In genomic region chr17:76570877-76571471, GRCh38 we compare ENCODE assay signal across 1 cellular context.
TF ChIP-seq lines count a peak whose summit lies in the region.

No MANE protein-coding gene starts in this region.

TF ChIP-seq in HepG2, 621 proteins besides CTCF, POLR2A, EP300 and RAD21 (continued from another document and continues in another):
- TF ChIP-seq MTA1 (CRISPR knock-in tag; IDR thresholded peaks at IDR 0.05; ENCODE audit: borderline replicate concordance) (no peak), CCDC6 (CRISPR knock-in tag; IDR thresholded peaks at IDR 0.05) (no peak), ZNF746 (CRISPR knock-in tag; IDR thresholded peaks at IDR 0.05) (no peak), ZNF225 (CRISPR knock-in tag; IDR thresholded peaks at IDR 0.05) (no peak), NBN (conservative IDR thresholded peaks at IDR 0.05) (no peak), MAZ (IDR thresholded peaks at IDR 0.05; ENCODE audit: borderline replicate concordance, low read depth, low read length) (no peak), MAZ (CRISPR knock-in tag; IDR thresholded peaks at IDR 0.05; ENCODE audit: low read depth) (no peak), ZBTB40 (IDR thresholded peaks at IDR 0.05) (no peak), ZBTB40 (CRISPR knock-in tag; IDR thresholded peaks at IDR 0.05) (no peak), THAP11 (CRISPR knock-in tag; IDR thresholded peaks at IDR 0.05) (0 out of 2 replicates have a peak, but pooled peaks have one; percentile 11), MTERF4 (CRISPR knock-in tag; IDR thresholded peaks at IDR 0.05) (no peak), SRY (CRISPR knock-in tag; IDR thresholded peaks at IDR 0.05) (no peak), RXRB (CRISPR knock-in tag; IDR thresholded peaks at IDR 0.05; ENCODE audit: borderline replicate concordance) (peak; percentile 21; the same call in 1 of the 2 replicates), GABPA (IDR thresholded peaks at IDR 0.05; ENCODE audit: low read depth, low read length) (no peak), GABPA (CRISPR knock-in tag; IDR thresholded peaks at IDR 0.05; ENCODE audit: low read depth) (no peak), RBAK (CRISPR knock-in tag; IDR thresholded peaks at IDR 0.05) (peak; percentile 96), ZNF3 (CRISPR knock-in tag; IDR thresholded peaks at IDR 0.05) (no peak), ZC3H13 (CRISPR knock-in tag; IDR thresholded peaks at IDR 0.05) (no peak), MLX (CRISPR knock-in tag; IDR thresholded peaks at IDR 0.05) (no peak), PITX1 (CRISPR knock-in tag; IDR thresholded peaks at IDR 0.05) (no peak), FOXA1 (IDR thresholded peaks at IDR 0.05) (no peak), FOXA1 (CRISPR knock-in tag; IDR thresholded peaks at IDR 0.05) (peak; percentile 48; the same call in 1 of the 2 replicates), MEF2D (CRISPR knock-in tag; IDR thresholded peaks at IDR 0.05) (no peak; the same call in 1 of the 2 replicates), MATR3 (CRISPR knock-in tag; IDR thresholded peaks at IDR 0.05) (no peak), YY1 (IDR thresholded peaks at IDR 0.05; ENCODE audit: insufficient read depth, insufficient replicate concordance, low read depth, low read length) (peak; percentile 79), PLRG1 (conservative IDR thresholded peaks at IDR 0.05) (no peak), ZNF296 (CRISPR knock-in tag; conservative IDR thresholded peaks at IDR 0.05) (no peak), ZNF501 (CRISPR knock-in tag; IDR thresholded peaks at IDR 0.05) (0 out of 2 replicates have a peak, but pooled peaks have one; percentile 20), ZNF530 (CRISPR knock-in tag; IDR thresholded peaks at IDR 0.05; ENCODE audit: low read depth) (no peak), TFDP2 (CRISPR knock-in tag; IDR thresholded peaks at IDR 0.05) (no peak)
- TF ChIP-seq, protein P1, sequence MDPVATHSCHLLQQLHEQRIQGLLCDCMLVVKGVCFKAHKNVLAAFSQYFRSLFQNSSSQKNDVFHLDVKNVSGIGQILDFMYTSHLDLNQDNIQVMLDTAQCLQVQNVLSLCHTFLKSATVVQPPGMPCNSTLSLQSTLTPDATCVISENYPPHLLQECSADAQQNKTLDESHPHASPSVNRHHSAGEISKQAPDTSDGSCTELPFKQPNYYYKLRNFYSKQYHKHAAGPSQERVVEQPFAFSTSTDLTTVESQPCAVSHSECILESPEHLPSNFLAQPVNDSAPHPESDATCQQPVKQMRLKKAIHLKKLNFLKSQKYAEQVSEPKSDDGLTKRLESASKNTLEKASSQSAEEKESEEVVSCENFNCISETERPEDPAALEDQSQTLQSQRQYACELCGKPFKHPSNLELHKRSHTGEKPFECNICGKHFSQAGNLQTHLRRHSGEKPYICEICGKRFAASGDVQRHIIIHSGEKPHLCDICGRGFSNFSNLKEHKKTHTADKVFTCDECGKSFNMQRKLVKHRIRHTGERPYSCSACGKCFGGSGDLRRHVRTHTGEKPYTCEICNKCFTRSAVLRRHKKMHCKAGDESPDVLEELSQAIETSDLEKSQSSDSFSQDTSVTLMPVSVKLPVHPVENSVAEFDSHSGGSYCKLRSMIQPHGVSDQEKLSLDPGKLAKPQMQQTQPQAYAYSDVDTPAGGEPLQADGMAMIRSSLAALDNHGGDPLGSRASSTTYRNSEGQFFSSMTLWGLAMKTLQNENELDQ (CRISPR knock-in tag; IDR thresholded peaks at IDR 0.05; ENCODE audit: borderline replicate concordance): 0 out of 2 replicates have a peak, but pooled peaks have one; percentile 4
- TF ChIP-seq, protein P2, sequence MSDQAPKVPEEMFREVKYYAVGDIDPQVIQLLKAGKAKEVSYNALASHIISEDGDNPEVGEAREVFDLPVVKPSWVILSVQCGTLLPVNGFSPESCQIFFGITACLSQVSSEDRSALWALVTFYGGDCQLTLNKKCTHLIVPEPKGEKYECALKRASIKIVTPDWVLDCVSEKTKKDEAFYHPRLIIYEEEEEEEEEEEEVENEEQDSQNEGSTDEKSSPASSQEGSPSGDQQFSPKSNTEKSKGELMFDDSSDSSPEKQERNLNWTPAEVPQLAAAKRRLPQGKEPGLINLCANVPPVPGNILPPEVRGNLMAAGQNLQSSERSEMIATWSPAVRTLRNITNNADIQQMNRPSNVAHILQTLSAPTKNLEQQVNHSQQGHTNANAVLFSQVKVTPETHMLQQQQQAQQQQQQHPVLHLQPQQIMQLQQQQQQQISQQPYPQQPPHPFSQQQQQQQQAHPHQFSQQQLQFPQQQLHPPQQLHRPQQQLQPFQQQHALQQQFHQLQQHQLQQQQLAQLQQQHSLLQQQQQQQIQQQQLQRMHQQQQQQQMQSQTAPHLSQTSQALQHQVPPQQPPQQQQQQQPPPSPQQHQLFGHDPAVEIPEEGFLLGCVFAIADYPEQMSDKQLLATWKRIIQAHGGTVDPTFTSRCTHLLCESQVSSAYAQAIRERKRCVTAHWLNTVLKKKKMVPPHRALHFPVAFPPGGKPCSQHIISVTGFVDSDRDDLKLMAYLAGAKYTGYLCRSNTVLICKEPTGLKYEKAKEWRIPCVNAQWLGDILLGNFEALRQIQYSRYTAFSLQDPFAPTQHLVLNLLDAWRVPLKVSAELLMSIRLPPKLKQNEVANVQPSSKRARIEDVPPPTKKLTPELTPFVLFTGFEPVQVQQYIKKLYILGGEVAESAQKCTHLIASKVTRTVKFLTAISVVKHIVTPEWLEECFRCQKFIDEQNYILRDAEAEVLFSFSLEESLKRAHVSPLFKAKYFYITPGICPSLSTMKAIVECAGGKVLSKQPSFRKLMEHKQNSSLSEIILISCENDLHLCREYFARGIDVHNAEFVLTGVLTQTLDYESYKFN (CRISPR knock-in tag; conservative IDR thresholded peaks at IDR 0.05): no peak
- TF ChIP-seq, protein P3, sequence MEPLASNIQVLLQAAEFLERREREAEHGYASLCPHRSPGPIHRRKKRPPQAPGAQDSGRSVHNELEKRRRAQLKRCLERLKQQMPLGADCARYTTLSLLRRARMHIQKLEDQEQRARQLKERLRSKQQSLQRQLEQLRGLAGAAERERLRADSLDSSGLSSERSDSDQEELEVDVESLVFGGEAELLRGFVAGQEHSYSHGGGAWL (CRISPR knock-in tag; IDR thresholded peaks at IDR 0.05): no peak
- TF ChIP-seq, protein P4, sequence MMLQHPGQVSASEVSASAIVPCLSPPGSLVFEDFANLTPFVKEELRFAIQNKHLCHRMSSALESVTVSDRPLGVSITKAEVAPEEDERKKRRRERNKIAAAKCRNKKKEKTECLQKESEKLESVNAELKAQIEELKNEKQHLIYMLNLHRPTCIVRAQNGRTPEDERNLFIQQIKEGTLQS (CRISPR knock-in tag; IDR thresholded peaks at IDR 0.05): no peak
- TF ChIP-seq, protein P5, sequence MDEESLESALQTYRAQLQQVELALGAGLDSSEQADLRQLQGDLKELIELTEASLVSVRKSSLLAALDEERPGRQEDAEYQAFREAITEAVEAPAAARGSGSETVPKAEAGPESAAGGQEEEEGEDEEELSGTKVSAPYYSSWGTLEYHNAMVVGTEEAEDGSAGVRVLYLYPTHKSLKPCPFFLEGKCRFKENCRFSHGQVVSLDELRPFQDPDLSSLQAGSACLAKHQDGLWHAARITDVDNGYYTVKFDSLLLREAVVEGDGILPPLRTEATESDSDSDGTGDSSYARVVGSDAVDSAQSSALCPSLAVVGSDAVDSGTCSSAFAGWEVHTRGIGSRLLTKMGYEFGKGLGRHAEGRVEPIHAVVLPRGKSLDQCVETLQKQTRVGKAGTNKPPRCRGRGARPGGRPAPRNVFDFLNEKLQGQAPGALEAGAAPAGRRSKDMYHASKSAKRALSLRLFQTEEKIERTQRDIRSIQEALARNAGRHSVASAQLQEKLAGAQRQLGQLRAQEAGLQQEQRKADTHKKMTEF (CRISPR knock-in tag; IDR thresholded peaks at IDR 0.05): no peak
